8 cellular contexts compared by ENCODE assay signal in genomic region chr12:14769837-14770494, GRCh38. TPM values are rescaled to one million over a fixed set of nuclear protein-coding genes. Genes with fewer than 3 reads are reported as not detected.
DNase-seq lines count a peak whose midpoint lies in the region; ATAC-seq and TF ChIP-seq lines count a peak whose summit lies in the region.

No MANE protein-coding gene starts in this region.

- peak; percentile 39 for ATAC-seq in HG02571 (IDR thresholded peaks at IDR 0.05; ENCODE audit: unreplicated experiment)

- TF ChIP-seq CTCF in GM12872 (IDR thresholded peaks at IDR 0.05; ENCODE audit: insufficient read depth, low read depth, low read length), result peak; percentile 88

- DNase-seq in NAMALWA (ENCODE audit: low spot score) (peak; percentile 96), T follicular helper cell (ENCODE audit: low read depth) (peak; percentile 80), amniotic stem cell (lab: John Stamatoyannopoulos, UW) (peak; percentile 64), hepatic stellate cell (ENCODE audit: low spot score) (peak; percentile 61), retina (peak; percentile 93), A172 (ENCODE audit: low spot score) (no peak)

RNA-seq across cellular contexts. Expression of gene WBP11, which starts 33.3 kb away (rescaled TPM):
- 7.8 and 10.6 TPM in 2 replicates for total RNA-seq in A172 (2014; rRNA removed; shearing (Covaris generic))

RNA-seq across cellular contexts. Expression of gene C12orf60, which starts 33.5 kb away (rescaled TPM):
- 0.05 and 1.0 TPM in 2 replicates for total RNA-seq in A172 (2014; rRNA removed; shearing (Covaris generic))

RNA-seq across cellular contexts. Expression of gene SMCO3, which starts 44.0 kb away (rescaled TPM):
- total RNA-seq in A172 (2014; rRNA removed; shearing (Covaris generic)), result not detected in 2 replicates
